In the genomic region with DNA sequence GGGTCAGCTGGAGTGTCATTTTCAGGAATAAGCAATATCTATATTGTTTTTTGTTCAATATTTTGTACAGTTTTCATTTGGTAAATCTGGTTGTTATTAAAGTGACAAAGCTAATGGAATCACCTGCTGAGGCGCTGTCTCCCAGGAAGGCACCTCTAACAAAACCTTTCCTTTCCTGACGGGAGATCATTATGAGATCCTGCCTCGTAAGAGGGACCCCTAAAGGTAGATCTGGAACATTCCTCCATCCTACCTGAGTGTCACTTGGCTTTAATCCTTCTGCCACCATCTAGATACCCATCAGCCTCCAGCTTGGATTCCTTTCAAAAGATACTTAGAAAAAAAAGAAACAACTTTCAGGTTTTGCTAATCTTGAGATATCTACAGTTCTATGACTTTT, we compare ENCODE assay signal across 2 cellular contexts.
TF ChIP-seq lines count a peak whose summit lies in the region.

No MANE protein-coding gene starts in this region.

TF ChIP-seq in GM23338, 12 proteins besides CTCF, POLR2A, EP300 and RAD21:
- TF ChIP-seq, protein P1, sequence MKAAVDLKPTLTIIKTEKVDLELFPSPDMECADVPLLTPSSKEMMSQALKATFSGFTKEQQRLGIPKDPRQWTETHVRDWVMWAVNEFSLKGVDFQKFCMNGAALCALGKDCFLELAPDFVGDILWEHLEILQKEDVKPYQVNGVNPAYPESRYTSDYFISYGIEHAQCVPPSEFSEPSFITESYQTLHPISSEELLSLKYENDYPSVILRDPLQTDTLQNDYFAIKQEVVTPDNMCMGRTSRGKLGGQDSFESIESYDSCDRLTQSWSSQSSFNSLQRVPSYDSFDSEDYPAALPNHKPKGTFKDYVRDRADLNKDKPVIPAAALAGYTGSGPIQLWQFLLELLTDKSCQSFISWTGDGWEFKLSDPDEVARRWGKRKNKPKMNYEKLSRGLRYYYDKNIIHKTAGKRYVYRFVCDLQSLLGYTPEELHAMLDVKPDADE (IDR thresholded peaks at IDR 0.05): no peak
- TF ChIP-seq, protein P2, sequence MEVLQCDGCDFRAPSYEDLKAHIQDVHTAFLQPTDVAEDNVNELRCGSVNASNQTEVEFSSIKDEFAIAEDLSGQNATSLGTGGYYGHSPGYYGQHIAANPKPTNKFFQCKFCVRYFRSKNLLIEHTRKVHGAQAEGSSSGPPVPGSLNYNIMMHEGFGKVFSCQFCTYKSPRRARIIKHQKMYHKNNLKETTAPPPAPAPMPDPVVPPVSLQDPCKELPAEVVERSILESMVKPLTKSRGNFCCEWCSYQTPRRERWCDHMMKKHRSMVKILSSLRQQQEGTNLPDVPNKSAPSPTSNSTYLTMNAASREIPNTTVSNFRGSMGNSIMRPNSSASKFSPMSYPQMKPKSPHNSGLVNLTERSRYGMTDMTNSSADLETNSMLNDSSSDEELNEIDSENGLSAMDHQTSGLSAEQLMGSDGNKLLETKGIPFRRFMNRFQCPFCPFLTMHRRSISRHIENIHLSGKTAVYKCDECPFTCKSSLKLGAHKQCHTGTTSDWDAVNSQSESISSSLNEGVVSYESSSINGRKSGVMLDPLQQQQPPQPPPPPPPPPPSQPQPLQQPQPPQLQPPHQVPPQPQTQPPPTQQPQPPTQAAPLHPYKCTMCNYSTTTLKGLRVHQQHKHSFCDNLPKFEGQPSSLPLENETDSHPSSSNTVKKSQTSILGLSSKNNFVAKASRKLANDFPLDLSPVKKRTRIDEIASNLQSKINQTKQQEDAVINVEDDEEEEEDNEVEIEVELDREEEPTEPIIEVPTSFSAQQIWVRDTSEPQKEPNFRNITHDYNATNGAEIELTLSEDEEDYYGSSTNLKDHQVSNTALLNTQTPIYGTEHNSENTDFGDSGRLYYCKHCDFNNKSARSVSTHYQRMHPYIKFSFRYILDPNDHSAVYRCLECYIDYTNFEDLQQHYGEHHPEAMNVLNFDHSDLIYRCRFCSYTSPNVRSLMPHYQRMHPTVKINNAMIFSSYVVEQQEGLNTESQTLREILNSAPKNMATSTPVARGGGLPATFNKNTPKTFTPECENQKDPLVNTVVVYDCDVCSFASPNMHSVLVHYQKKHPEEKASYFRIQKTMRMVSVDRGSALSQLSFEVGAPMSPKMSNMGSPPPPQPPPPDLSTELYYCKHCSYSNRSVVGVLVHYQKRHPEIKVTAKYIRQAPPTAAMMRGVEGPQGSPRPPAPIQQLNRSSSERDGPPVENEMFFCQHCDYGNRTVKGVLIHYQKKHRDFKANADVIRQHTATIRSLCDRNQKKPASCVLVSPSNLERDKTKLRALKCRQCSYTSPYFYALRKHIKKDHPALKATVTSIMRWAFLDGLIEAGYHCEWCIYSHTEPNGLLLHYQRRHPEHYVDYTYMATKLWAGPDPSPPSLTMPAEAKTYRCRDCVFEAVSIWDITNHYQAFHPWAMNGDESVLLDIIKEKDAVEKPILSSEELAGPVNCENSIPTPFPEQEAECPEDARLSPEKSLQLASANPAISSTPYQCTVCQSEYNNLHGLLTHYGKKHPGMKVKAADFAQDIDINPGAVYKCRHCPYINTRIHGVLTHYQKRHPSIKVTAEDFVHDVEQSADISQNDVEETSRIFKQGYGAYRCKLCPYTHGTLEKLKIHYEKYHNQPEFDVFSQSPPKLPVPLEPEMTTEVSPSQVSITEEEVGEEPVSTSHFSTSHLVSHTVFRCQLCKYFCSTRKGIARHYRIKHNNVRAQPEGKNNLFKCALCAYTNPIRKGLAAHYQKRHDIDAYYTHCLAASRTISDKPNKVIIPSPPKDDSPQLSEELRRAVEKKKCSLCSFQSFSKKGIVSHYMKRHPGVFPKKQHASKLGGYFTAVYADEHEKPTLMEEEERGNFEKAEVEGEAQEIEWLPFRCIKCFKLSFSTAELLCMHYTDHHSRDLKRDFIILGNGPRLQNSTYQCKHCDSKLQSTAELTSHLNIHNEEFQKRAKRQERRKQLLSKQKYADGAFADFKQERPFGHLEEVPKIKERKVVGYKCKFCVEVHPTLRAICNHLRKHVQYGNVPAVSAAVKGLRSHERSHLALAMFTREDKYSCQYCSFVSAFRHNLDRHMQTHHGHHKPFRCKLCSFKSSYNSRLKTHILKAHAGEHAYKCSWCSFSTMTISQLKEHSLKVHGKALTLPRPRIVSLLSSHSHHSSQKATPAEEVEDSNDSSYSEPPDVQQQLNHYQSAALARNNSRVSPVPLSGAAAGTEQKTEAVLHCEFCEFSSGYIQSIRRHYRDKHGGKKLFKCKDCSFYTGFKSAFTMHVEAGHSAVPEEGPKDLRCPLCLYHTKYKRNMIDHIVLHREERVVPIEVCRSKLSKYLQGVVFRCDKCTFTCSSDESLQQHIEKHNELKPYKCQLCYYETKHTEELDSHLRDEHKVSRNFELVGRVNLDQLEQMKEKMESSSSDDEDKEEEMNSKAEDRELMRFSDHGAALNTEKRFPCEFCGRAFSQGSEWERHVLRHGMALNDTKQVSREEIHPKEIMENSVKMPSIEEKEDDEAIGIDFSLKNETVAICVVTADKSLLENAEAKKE (CRISPR knock-in tag; IDR thresholded peaks at IDR 0.05): peak; percentile 7; the same call in 1 of the 2 replicates

TF ChIP-seq in H1, 55 proteins besides CTCF, POLR2A, EP300 and RAD21:
- TF ChIP-seq KDM5A (IDR thresholded peaks at IDR 0.05; ENCODE audit: low read length) (no peak), SIX5 (IDR thresholded peaks at IDR 0.05; ENCODE audit: low read depth, low read length) (no peak), HDAC2 (IDR thresholded peaks at IDR 0.05; ENCODE audit: borderline replicate concordance in 1 of 2, low read depth in 2 of 2, low read length in 2 of 2) (no peak), ASH2L (IDR thresholded peaks at IDR 0.05; ENCODE audit: low read length) (no peak), ZNF274 (IDR thresholded peaks at IDR 0.05; ENCODE audit: borderline replicate concordance, extremely low read depth, low read length) (no peak)
